In the genomic region with DNA sequence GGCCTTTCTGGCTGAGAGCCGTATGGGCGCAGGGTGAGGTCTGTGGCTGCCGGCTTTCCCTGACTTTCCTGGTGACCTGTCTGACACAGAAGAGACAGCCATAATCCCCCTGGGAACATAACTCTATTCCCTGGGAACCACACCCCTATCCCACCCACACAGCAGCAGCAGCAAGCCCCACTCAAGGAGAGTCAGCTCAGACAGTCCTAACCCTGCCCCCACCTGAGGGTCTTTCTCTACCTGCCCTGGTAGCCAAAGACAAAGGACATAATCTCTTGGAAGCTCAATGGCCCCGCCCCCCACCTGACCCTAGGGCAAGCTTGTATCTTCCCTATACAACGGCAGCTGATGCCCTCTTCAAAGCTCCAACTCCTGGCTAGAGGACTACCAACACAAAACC, we compare ENCODE assay signal across 23 cellular contexts.
"Had no signal": no experiment of that assay in that cellular context is flagged by ENCODE, and none has a peak within 500 bp of the region (broad histone marks: within the 10 kb centered on the region; RNA-seq: fewer than 3 reads in every experiment).

No MANE protein-coding gene starts in this region.

- H3K27ac Mint-ChIP-seq: activated CD8-positive, alpha-beta T cell treated with anti-CD3 and anti-CD28 coated beads for 36 hours; activated naive CD4-positive, alpha-beta T cell treated with anti-CD3 and anti-CD28 coated beads for 36 hours; activated naive CD8-positive, alpha-beta T cell; brain; T-helper 17 cell had no signal

- H3K27ac ChIP-seq: Peyer's patch, RWPE1 had no signal

- H3K27me3 Mint-ChIP-seq: activated CD8-positive, alpha-beta T cell treated with anti-CD3 and anti-CD28 coated beads for 36 hours; activated naive CD8-positive, alpha-beta T cell; central memory CD8-positive, alpha-beta T cell; T-helper 17 cell had no signal

- DNase-seq: activated CD4-positive, CD25-positive, alpha-beta regulatory T cell; activated CD8-positive, alpha-beta memory T cell treated with anti-CD3 and anti-CD28 coated beads, Interleukin-2, amount 50 U/mL, for 48 hours; activated CD8-positive, alpha-beta T cell treated with anti-CD3 and anti-CD28 coated beads for 36 hours; activated gamma-delta T cell; activated naive CD4-positive, alpha-beta T cell treated with anti-CD3 and anti-CD28 coated beads for 36 hours; activated T-cell treated with anti-CD3 and anti-CD28 coated beads, Interleukin-2, amount 50 U/mL, for 1 hour; amygdala; Kasumi-1; NCI-H1105 treated with DMSO at 0.1 percent for 48 hours; NCI-H1436 treated with DMSO at 0.1 percent for 48 hours; NCI-H187; NCI-H2081; NCI-H510A treated with DMSO at 0.1 percent for 48 hours; NCI-H69; Peyer's patch; SIG-M5; T-helper 17 cell; T1000 had no signal

- H3K4me3 Mint-ChIP-seq: activated CD8-positive, alpha-beta T cell treated with anti-CD3 and anti-CD28 coated beads for 36 hours; activated naive CD4-positive, alpha-beta T cell treated with anti-CD3 and anti-CD28 coated beads for 36 hours; activated naive CD8-positive, alpha-beta T cell; brain; central memory CD8-positive, alpha-beta T cell; T-helper 17 cell had no signal

- H3K27me3 ChIP-seq: Peyer's patch had no signal

- H3K4me3 ChIP-seq: K562, Peyer's patch had no signal

- H3K36me3 Mint-ChIP-seq: activated naive CD8-positive, alpha-beta T cell; brain had no signal

- H3K36me3 ChIP-seq: Peyer's patch had no signal

- H3K4me1 Mint-ChIP-seq: brain; central memory CD8-positive, alpha-beta T cell; T-helper 17 cell had no signal

- ATAC-seq: activated CD8-positive, alpha-beta T cell treated with anti-CD3 and anti-CD28 coated beads for 36 hours; K562; T-helper 17 cell had no signal

- H3K4me1 ChIP-seq: Peyer's patch had no signal
